ENCODE assay signal across 21 cellular contexts in genomic region chr17:65926599-65926998, GRCh38.
"Had no signal": no experiment of that assay in that cellular context is flagged by ENCODE, and none has a peak within 500 bp of the region (broad histone marks: within the 10 kb centered on the region; RNA-seq: fewer than 3 reads in every experiment).

No MANE protein-coding gene starts in this region.

- H3K4me1 ChIP-seq: SJCRH30 had no signal

- H3K27me3 ChIP-seq: MG63, SJCRH30 had no signal

- DNase-seq: Karpas-422, KG1, MG63, NCI-H1092, NCI-H1105 treated with DMSO at 0.1 percent for 48 hours, NCI-H1417 treated with DMSO at 0.1 percent for 48 hours, NCI-H146, NCI-H1694 treated with DMSO at 0.1 percent for 48 hours, NCI-H1930, NCI-H2081, NCI-H2107, NCI-H2227 treated with DMSO at 0.1 percent for 48 hours, NCI-H524 treated with DMSO at 0.1 percent for 48 hours, NCI-H69, NCI-H774, RPMI8226, SHP77 treated with DMSO at 0.1 percent for 48 hours, SJCRH30 had no signal

- FAIRE-seq: HTR-8/SVneo, RCC 7860 had no signal

- H3K4me3 ChIP-seq: MG63, SJCRH30 had no signal

- H3K9me3 ChIP-seq: MG63, SJCRH30 had no signal

- ATAC-seq: SK-N-SH treated with all-trans-retinoic acid at 6 μM for 48 hours had no signal

- H3K36me3 ChIP-seq: MG63 had no signal

- H3K27ac ChIP-seq: SJCRH30 had no signal
